Comparison of ENCODE assay signal across 8 cellular contexts in the genomic region with DNA sequence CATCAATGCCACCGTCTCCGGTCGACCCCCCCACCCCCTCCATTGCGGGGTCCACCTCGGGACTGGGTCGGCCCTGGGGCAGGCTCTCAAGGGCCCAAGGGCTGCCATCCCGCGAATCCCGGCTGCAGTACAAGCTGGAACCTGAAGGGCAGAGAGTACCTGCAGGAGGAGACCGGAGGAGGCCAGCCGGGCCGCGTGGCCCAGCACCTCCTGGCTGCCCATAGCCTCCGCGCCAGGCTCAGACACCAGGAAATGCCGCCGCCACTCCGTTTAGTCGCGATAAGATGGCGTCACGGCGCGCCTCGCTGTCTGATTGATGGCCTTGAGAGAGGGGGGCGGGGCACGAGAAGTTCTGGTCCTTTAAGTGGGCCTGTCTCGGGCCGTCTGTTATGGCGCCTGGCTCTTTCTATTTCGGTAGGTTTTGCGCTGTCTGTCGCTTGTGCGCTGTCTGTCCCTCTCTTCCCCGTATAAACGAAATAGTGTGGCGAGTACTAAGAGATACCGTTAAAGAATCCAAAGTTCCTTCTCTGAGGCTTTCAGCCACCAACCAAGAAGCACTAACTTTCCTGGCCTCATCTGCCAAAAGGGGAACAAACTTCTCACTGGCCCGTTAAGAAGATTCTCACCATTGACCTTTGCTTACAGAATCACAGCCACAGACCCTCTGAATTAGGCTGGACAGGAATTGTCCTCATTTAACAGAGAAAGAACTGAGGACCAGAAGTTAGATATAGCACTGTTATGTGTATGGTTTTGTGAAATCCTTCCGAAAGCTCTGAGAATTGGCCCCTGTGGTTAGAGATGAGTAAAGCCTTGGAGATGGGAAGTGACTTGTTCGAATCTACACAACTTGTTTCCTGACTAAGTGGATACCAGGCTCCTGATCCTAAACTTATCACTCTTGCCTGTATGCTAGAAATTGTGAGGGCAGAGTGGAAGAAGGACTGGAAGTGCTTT. TPM values are rescaled to one million over a fixed set of nuclear protein-coding genes. Genes with fewer than 3 reads are reported as not detected.
DNase-seq lines count a peak whose midpoint lies in the region; ATAC-seq and TF ChIP-seq lines count a peak whose summit lies in the region.

A gene with protein sequence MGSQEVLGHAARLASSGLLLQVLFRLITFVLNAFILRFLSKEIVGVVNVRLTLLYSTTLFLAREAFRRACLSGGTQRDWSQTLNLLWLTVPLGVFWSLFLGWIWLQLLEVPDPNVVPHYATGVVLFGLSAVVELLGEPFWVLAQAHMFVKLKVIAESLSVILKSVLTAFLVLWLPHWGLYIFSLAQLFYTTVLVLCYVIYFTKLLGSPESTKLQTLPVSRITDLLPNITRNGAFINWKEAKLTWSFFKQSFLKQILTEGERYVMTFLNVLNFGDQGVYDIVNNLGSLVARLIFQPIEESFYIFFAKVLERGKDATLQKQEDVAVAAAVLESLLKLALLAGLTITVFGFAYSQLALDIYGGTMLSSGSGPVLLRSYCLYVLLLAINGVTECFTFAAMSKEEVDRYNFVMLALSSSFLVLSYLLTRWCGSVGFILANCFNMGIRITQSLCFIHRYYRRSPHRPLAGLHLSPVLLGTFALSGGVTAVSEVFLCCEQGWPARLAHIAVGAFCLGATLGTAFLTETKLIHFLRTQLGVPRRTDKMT (minus strand): TSS at position 257 of the 957 bp plus-strand sequence. CDS start 35 bp downstream, at position 222.

- H3K4me1 Mint-ChIP-seq in dendritic cell treated with granulocyte-macrophage colony-stimulating factor and Interleukin-4, amounts not matched to agents 40 ng/mL and 50 ng/mL, for 4 days (ENCODE audit: low read depth): peaks cover 37% of the 10 kb centered on the region

- no peaks in the 10 kb centered on the region for H3K9me3 ChIP-seq in BE2C

- H3K27me3 Mint-ChIP-seq in dendritic cell treated with granulocyte-macrophage colony-stimulating factor and Interleukin-4, amounts not matched to agents 40 ng/mL and 50 ng/mL, for 4 days: no peaks in the 10 kb centered on the region

- ATAC-seq in HG03460 (IDR thresholded peaks at IDR 0.05; ENCODE audit: unreplicated experiment) (peak; percentile 82), left lobe of liver (peak; percentile 84)

- H3K36me3 Mint-ChIP-seq in dendritic cell treated with granulocyte-macrophage colony-stimulating factor and Interleukin-4, amounts not matched to agents 40 ng/mL and 50 ng/mL, for 4 days (ENCODE audit: low read depth): peaks cover 19% of the 10 kb centered on the region

- H3K4me3 Mint-ChIP-seq in dendritic cell treated with granulocyte-macrophage colony-stimulating factor and Interleukin-4, amounts not matched to agents 40 ng/mL and 50 ng/mL, for 4 days: peak within 1 kb of the TSS; percentile 87

- H3K4me3 ChIP-seq in BE2C (ENCODE audit: low read depth, low read length): peak within 1 kb of the TSS; percentile 73

- no peaks in the 10 kb centered on the region for H3K9me3 Mint-ChIP-seq in dendritic cell treated with granulocyte-macrophage colony-stimulating factor and Interleukin-4, amounts not matched to agents 40 ng/mL and 50 ng/mL, for 4 days

- peak; percentile 94 for DNase-seq in BE2C
- DNase-seq in GM19240 (ENCODE audit: insufficient read length, low spot score): peak; percentile 91
- peak; percentile 73 for DNase-seq in NCI-H748 treated with DMSO at 0.1 percent for 48 hours (lab: John Stamatoyannopoulos, UW)
- peak; percentile 96 to 97 for DNase-seq in activated CD4-positive, alpha-beta T cell treated with anti-CD3 and anti-CD28 coated beads, Interleukin-2, amount 50 U/mL, for 24 hours (ENCODE audit: low read depth in 1 of 2, low spot score in 1 of 2)
- DNase-seq in left lobe of liver (ENCODE audit: low spot score): peak; percentile 97
- DNase-seq in stimulated activated CD4-positive, alpha-beta T cell treated with anti-CD3 and anti-CD28 coated beads, Interleukin-2, amount 100 ng/mL, for 24 hours: peak; percentile 98 to 99

- peak within 1 kb of the TSS; percentile 83 for H3K27ac Mint-ChIP-seq in dendritic cell treated with granulocyte-macrophage colony-stimulating factor and Interleukin-4, amounts not matched to agents 40 ng/mL and 50 ng/mL, for 4 days

- no peaks in the 10 kb centered on the region for H3K36me3 ChIP-seq in BE2C

- no peaks in the 10 kb centered on the region for H3K27me3 ChIP-seq in BE2C

- TF ChIP-seq CTCF in BE2C (IDR thresholded peaks at IDR 0.05; ENCODE audit: low read depth, low read length): no peak

- no peaks in the 10 kb centered on the region for H3K4me1 ChIP-seq in BE2C

- intact Hi-C loops in dendritic cell treated with granulocyte-macrophage colony-stimulating factor and Interleukin-4, amounts not matched to agents 40 ng/mL and 50 ng/mL, for 4 days (cut with micrococcal nuclease): loop anchor here (5.0 kb wide), 1 partner anchor 52 kb away; no protein-coding TSS in a partner anchor

RNA-seq across cellular contexts. Expression of the gene that starts here (rescaled TPM):
- 14.9 TPM for polyA plus RNA-seq in BE2C (2012; ENCODE audit: insufficient read depth, insufficient read length, low read depth)
- total RNA-seq in left lobe of liver: 11.8 TPM

Comparison
In these comparisons a context has a peak if more than half of its experiments do, and no peak if none do; other contexts are left out.
1. Peak in every context shown above with its lines: DNase-seq, ATAC-seq and H3K4me3 ChIP-seq.